ENCODE assay signal across 1 cellular context in genomic region chr1:116111196-116112021, GRCh38.
TF ChIP-seq lines count a peak whose summit lies in the region.

Gene MAB21L3, plus strand, starts transcription at chr1:116111399. Its CDS starts 1,217 bp downstream, at chr1:116112616.

TF ChIP-seq in GM12878, 131 proteins besides CTCF, POLR2A, EP300 and RAD21 (continued from another document):
- TF ChIP-seq PKNOX1 (IDR thresholded peaks at IDR 0.05) (no peak), CREB1 (IDR thresholded peaks at IDR 0.05; ENCODE audit: low read depth) (0 out of 2 replicates have a peak, but pooled peaks have one; percentile 26), POLR2AphosphoS2 (IDR thresholded peaks at IDR 0.05; ENCODE audit: low read depth, low read length) (no peak), NFYA (IDR thresholded peaks at IDR 0.05; ENCODE audit: borderline replicate concordance, low read depth, low read length) (no peak), SPI1 (IDR thresholded peaks at IDR 0.05; ENCODE audit: borderline replicate concordance, insufficient read depth, low read depth, low read length) (no peak), KAT2A (conservative IDR thresholded peaks at IDR 0.05; ENCODE audit: control insufficient read depth, low read depth, low read length) (no peak), SREBF1 (IDR thresholded peaks at IDR 0.05; ENCODE audit: low read length) (no peak), PBX3 (IDR thresholded peaks at IDR 0.05; ENCODE audit: insufficient replicate concordance, low read depth, low read length) (no peak)
